8 cellular contexts compared by ENCODE assay signal in genomic region chr1:48677306-48678287, GRCh38.
DNase-seq lines count a peak whose midpoint lies in the region; ATAC-seq and TF ChIP-seq lines count a peak whose summit lies in the region.

No MANE protein-coding gene starts in this region.

- peak; percentile 83 for TF ChIP-seq CTCF in progenitor cell of endocrine pancreas (IDR thresholded peaks at IDR 0.05; ENCODE audit: unreplicated experiment)

- no peak overlapping the region for H3K4me3 Mint-ChIP-seq in progenitor cell of endocrine pancreas (ENCODE audit: low read depth)
- H3K4me3 Mint-ChIP-seq in activated T-helper 17 cell treated with anti-CD3 and anti-CD28 coated beads, Interleukin-2, amount 50 U/mL, for 72 hours, result no peak overlapping the region

- H3K36me3 ChIP-seq in BLaER1 treated with 17β-estradiol and CSF1 and Interleukin-3, amounts not matched to agents 10 nM and 100 nM, result no peaks in the 10 kb centered on the region

- ATAC-seq in GM18909 (IDR thresholded peaks at IDR 0.05; ENCODE audit: poor library complexity, unreplicated experiment) (peak; percentile 59), HG03439 (IDR thresholded peaks at IDR 0.05; ENCODE audit: unreplicated experiment) (peak; percentile 46)
- no peak for ATAC-seq in activated T-helper 17 cell treated with anti-CD3 and anti-CD28 coated beads, Interleukin-2, amount 50 U/mL, for 72 hours (replicated peaks)

- peak overlapping the region; percentile 69 for H3K27ac Mint-ChIP-seq in progenitor cell of endocrine pancreas
- H3K27ac Mint-ChIP-seq in activated T-helper 17 cell treated with anti-CD3 and anti-CD28 coated beads, Interleukin-2, amount 50 U/mL, for 72 hours, result no peak overlapping the region

- H3K27me3 ChIP-seq in BLaER1 treated with 17β-estradiol and CSF1 and Interleukin-3, amounts not matched to agents 10 nM and 100 nM, result no peaks in the 10 kb centered on the region

- H3K36me3 Mint-ChIP-seq in progenitor cell of endocrine pancreas (ENCODE audit: insufficient read depth), result no peaks in the 10 kb centered on the region
- no peaks in the 10 kb centered on the region for H3K36me3 Mint-ChIP-seq in activated T-helper 17 cell treated with anti-CD3 and anti-CD28 coated beads, Interleukin-2, amount 50 U/mL, for 72 hours (ENCODE audit: low read depth)

- H3K27ac ChIP-seq in BLaER1 treated with 17β-estradiol and CSF1 and Interleukin-3, amounts not matched to agents 10 nM and 100 nM, result peak overlapping the region in 3 of 11 experiments; percentile 0 to 10 (median 9); a peak in 1 of 22 replicates

- DNase-seq in NCI-H524 treated with DMSO at 0.1 percent for 48 hours (lab: John Stamatoyannopoulos, UW) (peak; percentile 65), glomerular visceral epithelial cell (ENCODE audit: extremely low spot score) (peak; percentile 70), progenitor cell of endocrine pancreas (ENCODE audit: low spot score, unreplicated experiment) (peak; percentile 40)
- peak; percentile 44 to 54 for DNase-seq in activated T-cell treated with anti-CD3 and anti-CD28 coated beads, Interleukin-2, amount 50 U/mL, for 48 hours

- H3K27me3 Mint-ChIP-seq in progenitor cell of endocrine pancreas, result peaks cover 25% of the 10 kb centered on the region
- H3K27me3 Mint-ChIP-seq in activated T-helper 17 cell treated with anti-CD3 and anti-CD28 coated beads, Interleukin-2, amount 50 U/mL, for 72 hours, result peaks cover 23% of the 10 kb centered on the region

- H3K9me3 Mint-ChIP-seq in progenitor cell of endocrine pancreas (ENCODE audit: low read depth), result no peaks in the 10 kb centered on the region
- no peaks in the 10 kb centered on the region for H3K9me3 Mint-ChIP-seq in activated T-helper 17 cell treated with anti-CD3 and anti-CD28 coated beads, Interleukin-2, amount 50 U/mL, for 72 hours

- H4K20me1 ChIP-seq in BLaER1 treated with 17β-estradiol and CSF1 and Interleukin-3, amounts not matched to agents 10 nM and 100 nM, result no peaks in the 10 kb centered on the region

- peak overlapping the region; percentile 26 to 82 (median 52); a peak in 21 of 22 replicates for H3K4me2 ChIP-seq in BLaER1 treated with 17β-estradiol and CSF1 and Interleukin-3, amounts not matched to agents 10 nM and 100 nM

- no peak overlapping the region for H3K4me3 ChIP-seq in BLaER1 treated with 17β-estradiol and CSF1 and Interleukin-3, amounts not matched to agents 10 nM and 100 nM

- peaks cover 32 to 88% (median 68%) of the 10 kb centered on the region in 10 experiments for H3K4me1 ChIP-seq in BLaER1 treated with 17β-estradiol and CSF1 and Interleukin-3, amounts not matched to agents 10 nM and 100 nM

- H3K9me3 ChIP-seq in BLaER1 treated with 17β-estradiol and CSF1 and Interleukin-3, amounts not matched to agents 10 nM and 100 nM (replicated peaks in 1 of 11), result no peaks in the 10 kb centered on the region

- H3K9ac ChIP-seq in BLaER1 treated with 17β-estradiol and CSF1 and Interleukin-3, amounts not matched to agents 10 nM and 100 nM, result no peak overlapping the region

- peaks cover 17% of the 10 kb centered on the region for H3K4me1 Mint-ChIP-seq in progenitor cell of endocrine pancreas (ENCODE audit: low read depth)
- no peaks in the 10 kb centered on the region for H3K4me1 Mint-ChIP-seq in activated T-helper 17 cell treated with anti-CD3 and anti-CD28 coated beads, Interleukin-2, amount 50 U/mL, for 72 hours
